ENCODE assay signal across 1 cellular context in genomic region chr14:74881425-74882102, GRCh38.
TF ChIP-seq lines count a peak whose summit lies in the region.

Gene DLST, plus strand, starts transcription at chr14:74881916. Its CDS starts 38 bp downstream, at chr14:74881954.

TF ChIP-seq in HEK293, 187 proteins besides CTCF, POLR2A, EP300 and RAD21 (continued from another document and continues in another):
- TF ChIP-seq KLF17 (tag by site-specific recombination; IDR thresholded peaks at IDR 0.05) (peak; percentile 72; the same call in 1 of the 2 replicates), ZNF366 (tag by site-specific recombination; conservative IDR thresholded peaks at IDR 0.05) (no peak), ZNF529 (tag by site-specific recombination; IDR thresholded peaks at IDR 0.05; ENCODE audit: insufficient replicate concordance) (no peak), YY1 (tag by site-specific recombination; IDR thresholded peaks at IDR 0.05) (no peak; the same call in 1 of the 2 replicates), SP3 (tag by site-specific recombination; IDR thresholded peaks at IDR 0.05) (peak; percentile 63; the same call in 1 of the 2 replicates), ZNF16 (tag by site-specific recombination; IDR thresholded peaks at IDR 0.05; ENCODE audit: low read depth) (no peak), ZNF169 (tag by site-specific recombination; IDR thresholded peaks at IDR 0.05) (no peak), ZNF114 (tag by site-specific recombination; IDR thresholded peaks at IDR 0.05) (no peak), BCL11A (tag by site-specific recombination; IDR thresholded peaks at IDR 0.05; ENCODE audit: low read depth) (no peak), ZNF521 (tag by site-specific recombination; IDR thresholded peaks at IDR 0.05) (no peak), ZNF558 (tag by site-specific recombination; IDR thresholded peaks at IDR 0.05) (peak; percentile 24; the same call in 1 of the 2 replicates), ZNF248 (tag by site-specific recombination; IDR thresholded peaks at IDR 0.05) (no peak), ZNF639 (tag by site-specific recombination; IDR thresholded peaks at IDR 0.05) (peak; percentile 89), ZNF157 (tag by site-specific recombination; IDR thresholded peaks at IDR 0.05) (no peak), ZNF701 (tag by site-specific recombination; IDR thresholded peaks at IDR 0.05) (no peak), ZNF24 (tag by site-specific recombination; IDR thresholded peaks at IDR 0.05) (peak; percentile 53; the same call in 1 of the 2 replicates), ZNF394 (tag by site-specific recombination; IDR thresholded peaks at IDR 0.05; ENCODE audit: borderline replicate concordance) (peak; percentile 77; the same call in 1 of the 2 replicates), ZNF571 (tag by site-specific recombination; IDR thresholded peaks at IDR 0.05) (no peak), ZNF214 (tag by site-specific recombination; IDR thresholded peaks at IDR 0.05; ENCODE audit: borderline replicate concordance) (no peak), PBX3 (CRISPR knock-in tag; IDR thresholded peaks at IDR 0.05) (0 out of 2 replicates have a peak, but pooled peaks have one; percentile 46), ZNF560 (tag by site-specific recombination; IDR thresholded peaks at IDR 0.05; ENCODE audit: borderline replicate concordance) (no peak), ZNF664 (tag by site-specific recombination; IDR thresholded peaks at IDR 0.05) (no peak), ZNF548 (tag by site-specific recombination; IDR thresholded peaks at IDR 0.05) (no peak), ZBTB48 (tag by site-specific recombination; IDR thresholded peaks at IDR 0.05) (peak; percentile 97), ZNF341 (tag by site-specific recombination; IDR thresholded peaks at IDR 0.05; ENCODE audit: low read depth) (peak; percentile 56), TCF7L2 (IDR thresholded peaks at IDR 0.05; ENCODE audit: borderline replicate concordance, low read depth, low read length) (peak; percentile 60; the same call in 1 of the 2 replicates), ZNF624 (tag by site-specific recombination; IDR thresholded peaks at IDR 0.05) (peak; percentile 66; the same call in 1 of the 2 replicates), ZNF354C (tag by site-specific recombination; IDR thresholded peaks at IDR 0.05; ENCODE audit: borderline replicate concordance, low read depth) (no peak), ZSCAN23 (tag by site-specific recombination; IDR thresholded peaks at IDR 0.05) (0 out of 2 replicates have a peak, but pooled peaks have one; percentile 63), ZNF843 (tag by site-specific recombination; IDR thresholded peaks at IDR 0.05) (0 out of 2 replicates have a peak, but pooled peaks have one; percentile 38), ZNF18 (tag by site-specific recombination; IDR thresholded peaks at IDR 0.05) (no peak), ZNF670 (tag by site-specific recombination; IDR thresholded peaks at IDR 0.05; ENCODE audit: low read depth) (no peak), HOXD13 (CRISPR knock-in tag; IDR thresholded peaks at IDR 0.05; ENCODE audit: borderline replicate concordance) (no peak), OSR2 (tag by site-specific recombination; IDR thresholded peaks at IDR 0.05) (0 out of 2 replicates have a peak, but pooled peaks have one; percentile 9), ZNF221 (tag by site-specific recombination; IDR thresholded peaks at IDR 0.05; ENCODE audit: borderline replicate concordance) (no peak), ZNF768 (tag by site-specific recombination; IDR thresholded peaks at IDR 0.05) (no peak), RBAK (tag by site-specific recombination; IDR thresholded peaks at IDR 0.05) (no peak), ZNF426 (tag by site-specific recombination; IDR thresholded peaks at IDR 0.05) (no peak), ZNF514 (tag by site-specific recombination; IDR thresholded peaks at IDR 0.05) (no peak), ZNF792 (tag by site-specific recombination; IDR thresholded peaks at IDR 0.05) (peak; percentile 70; the same call in 1 of the 2 replicates), ZNF707 (tag by site-specific recombination; IDR thresholded peaks at IDR 0.05) (no peak), SCRT2 (tag by site-specific recombination; IDR thresholded peaks at IDR 0.05) (peak; percentile 60; the same call in 1 of the 2 replicates), ZNF610 (tag by site-specific recombination; IDR thresholded peaks at IDR 0.05; ENCODE audit: borderline replicate concordance) (peak; percentile 68), ZNF155 (tag by site-specific recombination; IDR thresholded peaks at IDR 0.05) (no peak), ZNF530 (tag by site-specific recombination; IDR thresholded peaks at IDR 0.05; ENCODE audit: low read depth) (no peak), ZNF184 (tag by site-specific recombination; IDR thresholded peaks at IDR 0.05) (no peak), ZNF350 (tag by site-specific recombination; IDR thresholded peaks at IDR 0.05) (no peak), ZIC2 (tag by site-specific recombination; IDR thresholded peaks at IDR 0.05) (no peak), PATZ1 (tag by site-specific recombination; IDR thresholded peaks at IDR 0.05) (peak; percentile 79), ZNF473 (tag by site-specific recombination; IDR thresholded peaks at IDR 0.05) (no peak), ZBTB6 (tag by site-specific recombination; IDR thresholded peaks at IDR 0.05) (no peak), ZNF580 (tag by site-specific recombination; IDR thresholded peaks at IDR 0.05) (peak; percentile 99), ZSCAN5A (tag by site-specific recombination; IDR thresholded peaks at IDR 0.05) (no peak), ZNF677 (tag by site-specific recombination; IDR thresholded peaks at IDR 0.05) (no peak), ZNF280C (tag by site-specific recombination; IDR thresholded peaks at IDR 0.05) (no peak), ZBTB7A (tag by site-specific recombination; IDR thresholded peaks at IDR 0.05; ENCODE audit: low read depth) (peak; percentile 53; the same call in 1 of the 2 replicates), ZNF398 (tag by site-specific recombination; IDR thresholded peaks at IDR 0.05) (peak; percentile 72), KLF9 (tag by site-specific recombination; IDR thresholded peaks at IDR 0.05; ENCODE audit: low read depth) (no peak)
